ENCODE assay signal across 2 cellular contexts in the genomic region with DNA sequence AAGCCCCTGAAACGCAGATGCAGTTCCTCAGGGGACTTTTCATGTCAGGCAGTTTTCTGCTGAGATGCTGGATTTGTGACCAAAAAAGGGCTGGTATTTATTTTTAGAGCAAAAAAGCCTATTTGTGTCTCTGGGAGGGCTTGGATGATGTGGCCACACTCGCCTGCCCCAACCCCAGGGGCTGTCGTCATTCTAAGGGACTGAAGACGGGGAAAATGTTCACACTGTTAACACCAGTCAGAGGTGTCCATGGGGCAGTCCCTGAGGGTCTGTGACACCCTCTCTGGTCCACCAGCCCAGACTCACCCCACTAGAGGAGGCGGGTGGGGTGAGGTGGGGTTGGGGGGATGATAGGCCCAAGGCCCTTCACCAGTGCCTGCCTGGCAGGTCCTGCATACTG.
TF ChIP-seq lines count a peak whose summit lies in the region.

No MANE protein-coding gene starts in this region.

TF ChIP-seq in A549, 52 proteins besides CTCF, POLR2A, EP300 and RAD21 (continued from another document):
- TF ChIP-seq, protein P1, sequence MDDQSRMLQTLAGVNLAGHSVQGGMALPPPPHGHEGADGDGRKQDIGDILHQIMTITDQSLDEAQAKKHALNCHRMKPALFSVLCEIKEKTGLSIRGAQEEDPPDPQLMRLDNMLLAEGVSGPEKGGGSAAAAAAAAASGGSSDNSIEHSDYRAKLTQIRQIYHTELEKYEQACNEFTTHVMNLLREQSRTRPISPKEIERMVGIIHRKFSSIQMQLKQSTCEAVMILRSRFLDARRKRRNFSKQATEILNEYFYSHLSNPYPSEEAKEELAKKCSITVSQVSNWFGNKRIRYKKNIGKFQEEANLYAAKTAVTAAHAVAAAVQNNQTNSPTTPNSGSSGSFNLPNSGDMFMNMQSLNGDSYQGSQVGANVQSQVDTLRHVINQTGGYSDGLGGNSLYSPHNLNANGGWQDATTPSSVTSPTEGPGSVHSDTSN (IDR thresholded peaks at IDR 0.05) = no peak
- TF ChIP-seq SMC3 (IDR thresholded peaks at IDR 0.05) = no peak
- no peak for TF ChIP-seq KDM1A (IDR thresholded peaks at IDR 0.05; ENCODE audit: low read depth)
- TF ChIP-seq POLR2AphosphoS2 (conservative IDR thresholded peaks at IDR 0.05; ENCODE audit: low read length) = no peak
- TF ChIP-seq RCOR1 (IDR thresholded peaks at IDR 0.05; ENCODE audit: low read depth, low read length) = no peak
- no peak for TF ChIP-seq TFCP2L1 (CRISPR knock-in tag; IDR thresholded peaks at IDR 0.05)
- TF ChIP-seq SREBF2 (IDR thresholded peaks at IDR 0.05) = no peak
- no peak for TF ChIP-seq TP53 (CRISPR knock-in tag; IDR thresholded peaks at IDR 0.05)
TF ChIP-seq in A549: peak in this region for 0.

TF ChIP-seq in WTC11, 78 proteins besides CTCF, POLR2A, EP300 and RAD21 (continued from another document):
- TF ChIP-seq, protein P2, sequence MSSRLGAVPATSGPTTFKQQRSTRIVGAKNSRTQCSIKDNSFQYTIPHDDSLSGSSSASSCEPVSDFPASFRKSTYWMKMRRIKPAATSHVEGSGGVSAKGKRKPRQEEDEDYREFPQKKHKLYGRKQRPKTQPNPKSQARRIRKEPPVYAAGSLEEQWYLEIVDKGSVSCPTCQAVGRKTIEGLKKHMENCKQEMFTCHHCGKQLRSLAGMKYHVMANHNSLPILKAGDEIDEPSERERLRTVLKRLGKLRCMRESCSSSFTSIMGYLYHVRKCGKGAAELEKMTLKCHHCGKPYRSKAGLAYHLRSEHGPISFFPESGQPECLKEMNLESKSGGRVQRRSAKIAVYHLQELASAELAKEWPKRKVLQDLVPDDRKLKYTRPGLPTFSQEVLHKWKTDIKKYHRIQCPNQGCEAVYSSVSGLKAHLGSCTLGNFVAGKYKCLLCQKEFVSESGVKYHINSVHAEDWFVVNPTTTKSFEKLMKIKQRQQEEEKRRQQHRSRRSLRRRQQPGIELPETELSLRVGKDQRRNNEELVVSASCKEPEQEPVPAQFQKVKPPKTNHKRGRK (CRISPR knock-in tag; IDR thresholded peaks at IDR 0.05; ENCODE audit: borderline replicate concordance) = no peak
- TF ChIP-seq, protein P3, sequence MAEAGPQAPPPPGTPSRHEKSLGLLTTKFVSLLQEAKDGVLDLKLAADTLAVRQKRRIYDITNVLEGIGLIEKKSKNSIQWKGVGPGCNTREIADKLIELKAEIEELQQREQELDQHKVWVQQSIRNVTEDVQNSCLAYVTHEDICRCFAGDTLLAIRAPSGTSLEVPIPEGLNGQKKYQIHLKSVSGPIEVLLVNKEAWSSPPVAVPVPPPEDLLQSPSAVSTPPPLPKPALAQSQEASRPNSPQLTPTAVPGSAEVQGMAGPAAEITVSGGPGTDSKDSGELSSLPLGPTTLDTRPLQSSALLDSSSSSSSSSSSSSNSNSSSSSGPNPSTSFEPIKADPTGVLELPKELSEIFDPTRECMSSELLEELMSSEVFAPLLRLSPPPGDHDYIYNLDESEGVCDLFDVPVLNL (CRISPR knock-in tag; IDR thresholded peaks at IDR 0.05; ENCODE audit: borderline replicate concordance, low read depth) = no peak
- no peak for TF ChIP-seq SP1 (CRISPR knock-in tag; conservative IDR thresholded peaks at IDR 0.05)
- no peak for TF ChIP-seq MXD4 (CRISPR knock-in tag; IDR thresholded peaks at IDR 0.05; ENCODE audit: borderline replicate concordance)
- no peak for TF ChIP-seq ZNF317 (CRISPR knock-in tag; IDR thresholded peaks at IDR 0.05; ENCODE audit: borderline replicate concordance, low read depth)
- TF ChIP-seq ZNF232 (CRISPR knock-in tag; IDR thresholded peaks at IDR 0.05) = no peak
- TF ChIP-seq ZMAT4 (CRISPR knock-in tag; IDR thresholded peaks at IDR 0.05) = no peak
- TF ChIP-seq, protein P4, sequence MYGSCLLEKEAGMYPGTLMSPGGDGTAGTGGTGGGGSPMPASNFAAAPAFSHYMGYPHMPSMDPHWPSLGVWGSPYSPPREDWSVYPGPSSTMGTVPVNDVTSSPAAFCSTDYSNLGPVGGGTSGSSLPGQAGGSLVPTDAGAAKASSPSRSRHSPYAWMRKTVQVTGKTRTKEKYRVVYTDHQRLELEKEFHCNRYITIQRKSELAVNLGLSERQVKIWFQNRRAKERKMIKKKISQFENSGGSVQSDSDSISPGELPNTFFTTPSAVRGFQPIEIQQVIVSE (CRISPR knock-in tag; IDR thresholded peaks at IDR 0.05; ENCODE audit: borderline replicate concordance) = no peak
- TF ChIP-seq, protein P5, sequence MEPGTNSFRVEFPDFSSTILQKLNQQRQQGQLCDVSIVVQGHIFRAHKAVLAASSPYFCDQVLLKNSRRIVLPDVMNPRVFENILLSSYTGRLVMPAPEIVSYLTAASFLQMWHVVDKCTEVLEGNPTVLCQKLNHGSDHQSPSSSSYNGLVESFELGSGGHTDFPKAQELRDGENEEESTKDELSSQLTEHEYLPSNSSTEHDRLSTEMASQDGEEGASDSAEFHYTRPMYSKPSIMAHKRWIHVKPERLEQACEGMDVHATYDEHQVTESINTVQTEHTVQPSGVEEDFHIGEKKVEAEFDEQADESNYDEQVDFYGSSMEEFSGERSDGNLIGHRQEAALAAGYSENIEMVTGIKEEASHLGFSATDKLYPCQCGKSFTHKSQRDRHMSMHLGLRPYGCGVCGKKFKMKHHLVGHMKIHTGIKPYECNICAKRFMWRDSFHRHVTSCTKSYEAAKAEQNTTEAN (CRISPR knock-in tag; IDR thresholded peaks at IDR 0.05) = no peak
- TF ChIP-seq, protein P6, sequence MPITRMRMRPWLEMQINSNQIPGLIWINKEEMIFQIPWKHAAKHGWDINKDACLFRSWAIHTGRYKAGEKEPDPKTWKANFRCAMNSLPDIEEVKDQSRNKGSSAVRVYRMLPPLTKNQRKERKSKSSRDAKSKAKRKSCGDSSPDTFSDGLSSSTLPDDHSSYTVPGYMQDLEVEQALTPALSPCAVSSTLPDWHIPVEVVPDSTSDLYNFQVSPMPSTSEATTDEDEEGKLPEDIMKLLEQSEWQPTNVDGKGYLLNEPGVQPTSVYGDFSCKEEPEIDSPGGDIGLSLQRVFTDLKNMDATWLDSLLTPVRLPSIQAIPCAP (CRISPR knock-in tag; IDR thresholded peaks at IDR 0.05) = no peak
